In genomic region chr22:19479358-19480172, GRCh38 we compare ENCODE assay signal across 8 cellular contexts. TPM values are rescaled to one million over a fixed set of nuclear protein-coding genes. Genes with fewer than 3 reads are reported as not detected.
DNase-seq lines count a peak whose midpoint lies in the region; ATAC-seq lines count a peak whose summit lies in the region.

Gene CDC45, plus strand, starts transcription at chr22:19479920. Its CDS starts 49 bp downstream, at chr22:19479969.

- peaks cover 5 to 7% (median 6%) of the 10 kb centered on the region in 3 donors for H3K27me3 Mint-ChIP-seq in immature natural killer cell (ENCODE audit: low read depth in 3 of 3)

- no peaks in the 10 kb centered on the region for H3K9me3 Mint-ChIP-seq in immature natural killer cell

- ATAC-seq in GM19023 (IDR thresholded peaks at IDR 0.05; ENCODE audit: unreplicated experiment) (peak; percentile 90), HG03280 (IDR thresholded peaks at IDR 0.05; ENCODE audit: unreplicated experiment) (peak; percentile 87)

- peak; percentile 98 for DNase-seq in AG08396 (ENCODE audit: low spot score)
- DNase-seq in NCI-H345 treated with DMSO at 0.1 percent for 48 hours (lab: John Stamatoyannopoulos, UW; ENCODE audit: unreplicated experiment), result peak; percentile 96
- peak; percentile 81 to 88 (median 86) for DNase-seq in activated CD4-positive, CD25-positive, alpha-beta regulatory T cell (lab: John Stamatoyannopoulos, UW)
- DNase-seq in central memory CD4-positive, alpha-beta T cell, result peak; percentile 94
- peak; percentile 95 for DNase-seq in immature natural killer cell
- peak; percentile 96 for DNase-seq in smooth muscle cell of the brain vasculature (ENCODE audit: low read depth, low spot score)

- peak within 1 kb of the TSS; percentile 98 to 100 (median 99) for H3K27ac Mint-ChIP-seq in immature natural killer cell

- H3K36me3 Mint-ChIP-seq in immature natural killer cell, result no peaks in the 10 kb centered on the region

- H3K4me1 Mint-ChIP-seq in immature natural killer cell, result peaks cover 29 to 43% of the 10 kb centered on the region in 2 donors

- H3K4me3 Mint-ChIP-seq in immature natural killer cell, result peak within 1 kb of the TSS; percentile 90 to 96 (median 92)

RNA-seq across cellular contexts. Expression of gene CDC45, which starts in this region (rescaled TPM):
- 1 to 10 TPM in 2 of 3 donors, not detected in 1; 3.1 to 3.5 TPM for polyA plus RNA-seq in immature natural killer cell

Comparison
In these comparisons a context has a peak if more than half of its experiments do, and no peak if none do; other contexts are left out.
1. Peak in every context shown above with its lines: DNase-seq and ATAC-seq.